Comparison of ENCODE assay signal across 8 cellular contexts in genomic region chr5:96936431-96937221, GRCh38. TPM values are rescaled to one million over a fixed set of nuclear protein-coding genes. Genes with fewer than 3 reads are reported as not detected.
A peak's percentile ranks its signal among the peaks of the same experiment; 100 is the strongest.
DNase-seq lines count a peak whose midpoint lies in the region; ATAC-seq, FAIRE-seq and TF ChIP-seq lines count a peak whose summit lies in the region.

No MANE protein-coding gene starts in this region.

- no peak overlapping the region for H2BK20ac ChIP-seq in H1 (ENCODE audit: low read length)

- H3K18ac ChIP-seq in H1 (ENCODE audit: extremely low read depth, low read length): 0 out of 2 replicates have a peak overlapping the region, but pooled peaks have one; percentile 29

- no peak for TF ChIP-seq POLR2A in H1 (IDR thresholded peaks at IDR 0.05; ENCODE audit: control extremely low read depth in 1 of 2, low read depth in 2 of 2, low read length in 2 of 2)

- H3K4me1 ChIP-seq in GM23338 (ENCODE audit: insufficient read depth): peaks cover 19% of the 10 kb centered on the region; the same call in 1 of the 2 replicates
- H3K4me1 ChIP-seq in H1 (replicated peaks in 1 of 4; ENCODE audit: control insufficient read depth in 3 of 4, insufficient read depth in 4 of 4, low read length in 3 of 4): peaks cover 2 to 10% (median 6%) of the 10 kb centered on the region in 4 experiments; a peak in 3 of 7 replicates
- H3K4me1 ChIP-seq in mucosa of descending colon (ENCODE audit: low read depth): peaks cover 23% of the 10 kb centered on the region

- intact Hi-C loops in mucosa of descending colon (cut with DNase I, micrococcal nuclease): no loop called here

- H3K4me3 ChIP-seq in GM23338 (peak overlapping the region; percentile 84), MG63 (peak overlapping the region; percentile 88), H1 (ENCODE audit: extremely low read depth in 1 of 4, insufficient read depth in 2 of 4, low read depth in 3 of 4, low read length in 4 of 4) (peak overlapping the region; percentile 65 to 74 (median 70)), mucosa of descending colon (peak overlapping the region; percentile 85)

- H3K4me2 ChIP-seq in GM23338: peak overlapping the region; percentile 94
- peak overlapping the region; percentile 83 to 94 for H3K4me2 ChIP-seq in H1 (ENCODE audit: insufficient read depth in 1 of 2, low read depth in 2 of 2, low read length in 2 of 2)

- H3K9me3 Mint-ChIP-seq in GM23338: no peaks in the 10 kb centered on the region
- no peaks in the 10 kb centered on the region for H3K9me3 Mint-ChIP-seq in activated CD8-positive, alpha-beta T cell treated with anti-CD3 and anti-CD28 coated beads, Interleukin-2, amount 10 ng/mL, durations not matched to agents 7 days and 5 days (ENCODE audit: insufficient read depth)

- FAIRE-seq in H1 (lab: Jason Lieb, UNC): no peak

- H3K79me2 ChIP-seq in GM23338 (replicated peaks; ENCODE audit: insufficient read depth): peaks cover 7% of the 10 kb centered on the region
- H3K79me2 ChIP-seq in H1 (ENCODE audit: control insufficient read depth in 1 of 2, insufficient read depth in 2 of 2, low read length in 2 of 2): no peaks in the 10 kb centered on the region; a peak in 1 of 4 replicates

- no peak overlapping the region for H2BK120ac ChIP-seq in H1 (replicated peaks; ENCODE audit: low read depth, low read length)

- H3K9me2 ChIP-seq in GM23338 (ENCODE audit: insufficient read depth): no peaks in the 10 kb centered on the region

- H3K56ac ChIP-seq in H1 (replicated peaks; ENCODE audit: insufficient read length, low read depth, low read length): no peak overlapping the region

- H3K23ac ChIP-seq in H1 (ENCODE audit: insufficient read length): no peak overlapping the region

- in situ Hi-C loops in G401 (cut with HindIII; ENCODE audit: low sequenced_read_pairs): no loop called here

- no peak overlapping the region; the same call in 1 of the 2 replicates for H2BK12ac ChIP-seq in H1 (ENCODE audit: low read depth, low read length)

- H3K23me2 ChIP-seq in H1 (ENCODE audit: low read depth, low read length): peaks cover 13% of the 10 kb centered on the region

- H3K4ac ChIP-seq in H1 (replicated peaks; ENCODE audit: insufficient read length, low read depth, low read length): no peak overlapping the region

- no peak overlapping the region for H2BK5ac ChIP-seq in H1 (ENCODE audit: low read depth, low read length)

- ATAC-seq in GM23338 (peak; percentile 16), mucosa of descending colon (peak; percentile 3)
- ATAC-seq in activated CD8-positive, alpha-beta T cell treated with anti-CD3 and anti-CD28 coated beads, Interleukin-2, amount 10 ng/mL, durations not matched to agents 7 days and 5 days: peak; percentile 16

- 8% methylated on average over 21 of the region's 27 CpGs; no CpG with 5 or more reads in 1 of the 2 experiments for WGBS in H1 (ENCODE audit: extremely low coverage in 1 of 2, insufficient coverage in 1 of 2, insufficient read length in 1 of 2, insufficient replicate concordance in 2 of 2, low coverage in 1 of 2, low lambda C conversion rate in 2 of 2, missing lambda C conversion rate in 1 of 2), 2 experiments

- no peak overlapping the region for H3K14ac ChIP-seq in H1 (ENCODE audit: insufficient read length)

- no peak overlapping the region for H4K91ac ChIP-seq in H1 (replicated peaks; ENCODE audit: insufficient read length, low read length)

- DNase-seq in G401 (ENCODE audit: low spot score): peak; percentile 67
- DNase-seq in GM23338 (ENCODE audit: low spot score): peak; percentile 53
- peak; percentile 54 for DNase-seq in MG63
- DNase-seq in activated CD8-positive, alpha-beta T cell treated with anti-CD3 and anti-CD28 coated beads, Interleukin-2, amount 10 ng/mL, durations not matched to agents 7 days and 5 days: peak; percentile 78
- DNase-seq in H1 (ENCODE audit: low read depth in 1 of 2, low spot score in 2 of 2): peak in 1 of 2 experiments; percentile 64
- DNase-seq in mucosa of descending colon: peak in 2 of 3 donors; percentile 48 to 73
- DNase-seq in stimulated activated CD8-positive, alpha-beta memory T cell treated with anti-CD3 and anti-CD28 coated beads, Interleukin-7, amount 100 ng/mL, for 48 hours (ENCODE audit: extremely low read depth in 1 of 2, low read depth in 1 of 2): peak; percentile 32 to 46
- DNase-seq in hepatic stellate cell (ENCODE audit: low spot score): no peak

- H3K27me3 Mint-ChIP-seq in GM23338 (ENCODE audit: insufficient read depth, low read depth, poor library complexity): peaks cover 19% of the 10 kb centered on the region
- H3K27me3 Mint-ChIP-seq in activated CD8-positive, alpha-beta T cell treated with anti-CD3 and anti-CD28 coated beads, Interleukin-2, amount 10 ng/mL, durations not matched to agents 7 days and 5 days (ENCODE audit: low read depth): no peaks in the 10 kb centered on the region

- TF ChIP-seq EP300 in H1 (IDR thresholded peaks at IDR 0.05; ENCODE audit: borderline replicate concordance in 1 of 2, low read depth in 2 of 2, low read length in 2 of 2): no peak

- no peak overlapping the region for H3K27ac ChIP-seq in GM23338 (ENCODE audit: low read depth)
- H3K27ac ChIP-seq in H1 (ENCODE audit: low read depth, low read length): no peak overlapping the region

- TF ChIP-seq CTCF in GM23338 (conservative IDR thresholded peaks at IDR 0.05; ENCODE audit: low read depth in 2 of 2): no peak
- TF ChIP-seq CTCF in H1 (IDR thresholded peaks at IDR 0.05; ENCODE audit: control extremely low read depth in 1 of 3, insufficient read depth in 1 of 3, low read depth in 1 of 3, low read length in 3 of 3): peak in 1 of 3 experiments; percentile 15; a peak in 1 of 4 replicates
- TF ChIP-seq CTCF in mucosa of descending colon (IDR thresholded peaks at IDR 0.05): no peak

- H3K9ac ChIP-seq in H1 (replicated peaks in 1 of 4; ENCODE audit: extremely low read depth in 1 of 4, low read depth in 3 of 4, low read length in 3 of 4): no peak overlapping the region

- H2AFZ ChIP-seq in GM23338 (peak overlapping the region; percentile 78), H1 (ENCODE audit: low read length) (peak overlapping the region; percentile 49; the same call in 1 of the 2 replicates)

- CTCF ChIA-PET in activated CD8-positive, alpha-beta T cell treated with anti-CD3 and anti-CD28 coated beads, Interleukin-2, amount 10 ng/mL, durations not matched to agents 7 days and 5 days (lab: Charles Lee): interaction anchor here (0.9 to 2.9 kb wide), 8 partner anchors 22 to 206 kb away, joined by 3 to 17 read pairs (median 5); partner anchors contain the start of genes ERAP2 and LIX1
- CTCF ChIA-PET in H1 (lab: Charles Lee; ENCODE audit: partially characterized antibody): interaction anchor here (1.1 kb wide), 1 partner anchor 65 kb away, joined by 3 read pairs; no protein-coding TSS in a partner anchor

- no peak overlapping the region for H4K5ac ChIP-seq in H1 (ENCODE audit: insufficient read length, low read depth, low read length)

- H3K4me1 Mint-ChIP-seq in GM23338: peaks cover 23% of the 10 kb centered on the region
- peaks cover 51% of the 10 kb centered on the region for H3K4me1 Mint-ChIP-seq in activated CD8-positive, alpha-beta T cell treated with anti-CD3 and anti-CD28 coated beads, Interleukin-2, amount 10 ng/mL, durations not matched to agents 7 days and 5 days (ENCODE audit: low read depth)

- no peak overlapping the region for H3K27ac Mint-ChIP-seq in GM23338
- H3K27ac Mint-ChIP-seq in activated CD8-positive, alpha-beta T cell treated with anti-CD3 and anti-CD28 coated beads, Interleukin-2, amount 10 ng/mL, durations not matched to agents 7 days and 5 days: peak overlapping the region; percentile 98

- H3F3A ChIP-seq in GM23338 (replicated peaks; ENCODE audit: low read depth): peaks cover 6% of the 10 kb centered on the region

- peak overlapping the region; percentile 88 for H3K4me3 Mint-ChIP-seq in GM23338
- peak overlapping the region; percentile 88 for H3K4me3 Mint-ChIP-seq in activated CD8-positive, alpha-beta T cell treated with anti-CD3 and anti-CD28 coated beads, Interleukin-2, amount 10 ng/mL, durations not matched to agents 7 days and 5 days

- no peak overlapping the region for H2AK5ac ChIP-seq in H1 (ENCODE audit: low read depth, low read length)

- peaks cover 23% of the 10 kb centered on the region for H3K27me3 ChIP-seq in GM23338 (ENCODE audit: insufficient read depth)
- H3K27me3 ChIP-seq in MG63: no peaks in the 10 kb centered on the region
- H3K27me3 ChIP-seq in H1 (replicated peaks in 1 of 4; ENCODE audit: control insufficient read depth in 3 of 4, extremely low read depth in 1 of 4, insufficient read depth in 3 of 4, low read length in 3 of 4): peaks cover 0 to 11% (median 7%) of the 10 kb centered on the region in 4 experiments; a peak in 3 of 7 replicates

- no peak; a peak in 1 of 4 replicates for TF ChIP-seq RAD21 in H1 (IDR thresholded peaks at IDR 0.05 in 1 of 2, conservative IDR thresholded peaks at IDR 0.05 in 1 of 2; ENCODE audit: low read depth in 2 of 2, low read length in 2 of 2)

- H3K36me3 Mint-ChIP-seq in GM23338 (ENCODE audit: low read depth): no peaks in the 10 kb centered on the region; the same call in 2 of the 3 replicates
- H3K36me3 Mint-ChIP-seq in activated CD8-positive, alpha-beta T cell treated with anti-CD3 and anti-CD28 coated beads, Interleukin-2, amount 10 ng/mL, durations not matched to agents 7 days and 5 days (ENCODE audit: low read depth): peaks cover 30% of the 10 kb centered on the region

- H4K8ac ChIP-seq in H1 (ENCODE audit: extremely low read depth, insufficient read depth, low read length): no peak overlapping the region

- H3K9me3 ChIP-seq in MG63: no peaks in the 10 kb centered on the region
- no peaks in the 10 kb centered on the region for H3K9me3 ChIP-seq in H1 (ENCODE audit: insufficient read depth in 2 of 2, low read depth in 1 of 2, low read length in 1 of 2)
- H3K9me3 ChIP-seq in mucosa of descending colon: no peaks in the 10 kb centered on the region

- no peaks in the 10 kb centered on the region for H4K20me1 ChIP-seq in GM23338 (replicated peaks; ENCODE audit: insufficient read depth)
- no peaks in the 10 kb centered on the region for H4K20me1 ChIP-seq in H1 (replicated peaks in 1 of 2; ENCODE audit: control insufficient read depth in 1 of 2, insufficient read depth in 2 of 2, low read length in 2 of 2)

- no peak overlapping the region for H2BK15ac ChIP-seq in H1 (ENCODE audit: low read length)

- POLR2A ChIA-PET in activated CD8-positive, alpha-beta T cell treated with anti-CD3 and anti-CD28 coated beads, Interleukin-2, amount 10 ng/mL, durations not matched to agents 7 days and 5 days (lab: Charles Lee): interaction anchor here (0.6 to 2.7 kb wide), 19 partner anchors 7 to 274 kb away, joined by 3 to 66 read pairs (median 4); partner anchors contain the start of genes CAST, ERAP1 and ERAP2
- POLR2A ChIA-PET in H1 (lab: Charles Lee; ENCODE audit: partially characterized antibody): interaction anchor here (0.6 kb wide), 1 partner anchor 1511 kb away, joined by 3 read pairs; no protein-coding TSS in a partner anchor

- no peaks in the 10 kb centered on the region for H3K79me1 ChIP-seq in H1 (ENCODE audit: low read depth, low read length)

- H3K36me3 ChIP-seq in GM23338 (ENCODE audit: insufficient read depth) (no peaks in the 10 kb centered on the region), MG63 (peaks cover 5% of the 10 kb centered on the region; the same call in 1 of the 2 replicates), H1 (ENCODE audit: control insufficient read depth in 2 of 4, insufficient read depth in 4 of 4, low read length in 3 of 4) (no peaks in the 10 kb centered on the region), mucosa of descending colon (ENCODE audit: low read depth) (no peaks in the 10 kb centered on the region)

RNA-seq across cellular contexts. Expression of gene LNPEP, which starts 0.7 kb away (rescaled TPM):
- 8.7 and 16.6 TPM in 2 replicates for total RNA-seq in G401 (2014; rRNA removed; shearing (Covaris generic))
- total RNA-seq in GM23338 (2014; rRNA removed; shearing (Covaris generic)): 8.3 and 8.5 TPM in 2 replicates
- polyA plus RNA-seq in GM23338 (2016; fragmentation: Nextera tagmentation; extraction: Ambion mirVana): 1.2 and 1.6 TPM in 2 replicates
- 21.4 and 24.2 TPM in 2 replicates for total RNA-seq in MG63 (2014; rRNA removed; shearing (Covaris generic); ENCODE audit: low replicate concordance)
- 10 to 100 TPM; 85.9 to 90.1 TPM for total RNA-seq in activated CD8-positive, alpha-beta T cell treated with anti-CD3 and anti-CD28 coated beads, Interleukin-2, amount 10 ng/mL, durations not matched to agents 7 days and 5 days
- total RNA-seq in H1 (2021; fragmentation: NEBNext Ultra II Directional; extraction: Animal tissue kit (Norgen Biotek cat#: 25700)): 4.3 and 4.5 TPM in 2 replicates
- 0.96 and 1.8 TPM in 2 replicates for polyA plus RNA-seq in H1 (2011; rRNA removed)
- polyA plus RNA-seq in H1 (2011; cell fraction: cytosol; rRNA removed): 1.6 TPM
- polyA plus RNA-seq in H1 (2011; cell fraction: nucleus; rRNA removed): 1.1 TPM
- polyA plus RNA-seq in H1 (2012, experiment 1 of 2): 0.79 to 2.2 TPM (median 1.2 TPM) in 4 replicates
- 0.16 TPM for polyA plus RNA-seq in H1 (2012, experiment 2 of 2)
- 2.8 TPM for polyA plus RNA-seq in H1 (2013, experiment 1 of 2)
- 2.1 TPM for polyA plus RNA-seq in H1 (2013, experiment 2 of 2)
- 9.1 and 12.5 TPM in 2 replicates for polyA minus RNA-seq in H1 (2011; rRNA and poly(A)+ RNA removed)
- polyA minus RNA-seq in H1 (2011; cell fraction: cytosol; rRNA and poly(A)+ RNA removed): 4.5 TPM
- 12.2 TPM for polyA minus RNA-seq in H1 (2011; cell fraction: nucleus; rRNA and poly(A)+ RNA removed)
- 10 to 100 TPM; 32.3 to 54.7 (median 38.2) TPM for total RNA-seq in mucosa of descending colon
